27 cellular contexts compared by ENCODE assay signal in the genomic region with DNA sequence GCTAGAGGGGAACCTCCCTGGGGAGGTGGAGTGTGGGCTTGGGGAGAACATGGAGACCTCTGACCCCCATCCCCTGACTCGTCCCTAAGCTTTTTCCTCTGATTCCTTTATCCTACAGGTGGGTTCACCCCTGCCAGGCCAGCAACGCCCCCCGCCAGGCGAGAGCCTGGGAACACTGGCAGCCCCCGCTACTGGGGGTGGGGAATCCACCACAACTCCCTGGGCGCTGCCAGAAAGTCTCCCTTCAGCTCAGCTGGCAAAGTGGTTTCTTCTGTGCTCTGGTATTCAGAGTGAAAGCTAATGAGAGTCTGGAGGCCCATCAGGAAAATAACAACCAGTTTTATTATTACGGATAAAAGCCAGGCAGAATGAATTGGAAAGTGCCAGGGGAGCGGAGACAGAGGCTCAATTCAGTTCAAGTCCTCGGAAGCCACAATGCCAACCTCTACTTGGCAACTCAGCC.
DNase-seq lines count a peak whose midpoint lies in the region; ATAC-seq and FAIRE-seq lines count a peak whose summit lies in the region.
"Had no signal": no experiment of that assay in that cellular context is flagged by ENCODE, and none has a peak within 500 bp of the region (broad histone marks: within the 10 kb centered on the region; RNA-seq: fewer than 3 reads in every experiment).

No MANE protein-coding gene starts in this region.

- intact Hi-C loops in head of caudate nucleus (cut with DNase I) = loop anchor here (5.0 kb wide), 1 partner anchor 42 kb away; no protein-coding TSS in a partner anchor

- ATAC-seq in GM21447 (IDR thresholded peaks at IDR 0.05; ENCODE audit: unreplicated experiment) (no peak), GM18909 (IDR thresholded peaks at IDR 0.05; ENCODE audit: poor library complexity, unreplicated experiment) (no peak)
- ATAC-seq: activated CD4-positive, alpha-beta T cell treated with anti-CD3 and anti-CD28 coated beads for 36 hours; HCT116; HepG2; left ventricle myocardium superior; mucosa of descending colon had no signal

- FAIRE-seq in HTR-8/SVneo (lab: Jason Lieb, UNC) = no peak
- FAIRE-seq: A204.1, endothelial cell of umbilical vein, HepG2, small intestine had no signal

- peak; percentile 91 for DNase-seq in Ammon's horn (ENCODE audit: low spot score)
- DNase-seq in anterior cingulate cortex (lab: John Stamatoyannopoulos, UW) = peak in 53 of 58 donors; percentile 14 to 96 (median 61)
- DNase-seq in head of caudate nucleus = peak; percentile 36 to 89 (median 71)
- DNase-seq in nucleus accumbens (lab: John Stamatoyannopoulos, UW) = peak in 54 of 56 donors; percentile 22 to 88 (median 64)
- no peak for DNase-seq in stimulated activated CD4-positive, alpha-beta T cell treated with anti-CD3 and anti-CD28 coated beads, Interleukin-2, amount 100 ng/mL, for 48 hours
- DNase-seq in HTR-8/SVneo (ENCODE audit: insufficient read length, low spot score) = no peak
- DNase-seq: activated CD4-positive, alpha-beta T cell treated with anti-CD3 and anti-CD28 coated beads for 36 hours; activated CD8-positive, alpha-beta memory T cell treated with anti-CD3 and anti-CD28 coated beads for 24 hours; activated gamma-delta T cell treated with Interleukin-2 at 50 U/mL for 16 hours; activated T-cell treated with anti-CD3 and anti-CD28 coated beads, Interleukin-2, amount 50 U/mL, for 1 hour; COR-L47; dermis blood vessel endothelial cell; DMS79 treated with DMSO at 0.1 percent for 48 hours; immature natural killer cell; left ventricle myocardium superior; mucosa of descending colon; NCI-H1694 treated with DMSO at 0.1 percent for 48 hours; NCI-H2171; NCI-H524 treated with DMSO at 0.1 percent for 48 hours; small intestine; stimulated activated CD4-positive, alpha-beta T cell treated with anti-CD3 and anti-CD28 coated beads, Interleukin-1b, Interleukin-23, amount 100 ng/mL, for 48 hours had no signal

Comparison
In these comparisons a context has a peak if more than half of its experiments do, and no peak if none do; other contexts are left out.
1. DNase-seq: peak in Ammon's horn (single experiment), anterior cingulate cortex (53 of 58), head of caudate nucleus (42 of 42) and nucleus accumbens (54 of 56); none in stimulated activated CD4-positive, alpha-beta T cell treated with anti-CD3 and anti-CD28 coated beads, Interleukin-2, amount 100 ng/mL, for 48 hours (0 of 2) and HTR-8/SVneo (single experiment).